ENCODE assay signal across 10 cellular contexts in the genomic region with DNA sequence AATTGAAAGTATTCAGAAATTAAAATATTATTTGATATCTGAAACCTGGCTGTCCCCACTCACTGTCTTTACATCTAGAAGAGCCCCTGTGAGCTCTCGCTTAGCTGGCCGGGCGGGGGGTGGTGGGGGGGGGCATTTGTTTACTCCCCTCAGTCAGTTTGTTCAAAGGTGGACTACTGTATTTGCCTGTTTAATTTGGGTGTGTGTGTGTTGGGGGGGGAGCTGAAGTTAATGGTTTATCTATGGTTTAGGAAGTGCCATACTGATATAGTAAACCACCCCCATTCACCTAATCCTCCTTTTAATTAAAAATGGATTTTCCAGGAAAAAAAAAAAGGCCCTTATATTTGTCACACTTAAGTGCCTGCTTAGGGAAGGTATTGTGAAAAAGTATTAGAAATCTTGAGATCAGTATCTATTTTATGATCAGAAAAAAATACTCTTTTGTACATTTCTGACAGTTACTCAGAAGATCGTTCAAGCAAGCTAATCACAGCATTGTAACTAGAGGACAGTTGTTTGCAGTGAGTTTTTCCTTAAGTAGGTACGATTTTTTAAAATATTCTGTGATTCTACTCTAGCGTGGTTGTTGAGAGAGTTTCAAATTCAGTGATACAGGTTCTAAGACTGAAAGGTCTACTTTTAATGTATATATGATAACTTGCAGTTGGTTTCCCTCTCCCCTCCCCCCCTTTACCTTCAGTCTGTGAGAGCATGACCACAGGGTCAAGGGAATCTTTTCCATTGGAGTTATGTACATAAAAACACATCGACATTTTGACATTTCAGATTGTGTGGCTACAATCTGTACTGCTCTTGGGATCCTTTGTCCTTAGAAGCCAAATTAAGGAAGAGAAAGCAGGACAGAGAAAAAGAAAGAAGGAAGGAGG. TPM values are rescaled to one million over a fixed set of nuclear protein-coding genes. Genes with fewer than 3 reads are reported as not detected.
A peak's percentile ranks its signal among the peaks of the same experiment; 100 is the strongest.
DNase-seq lines count a peak whose midpoint lies in the region; ATAC-seq and TF ChIP-seq lines count a peak whose summit lies in the region.
"Had no signal": no experiment of that assay in that cellular context is flagged by ENCODE, and none has a peak within 500 bp of the region (broad histone marks: within the 10 kb centered on the region; RNA-seq: fewer than 3 reads in every experiment).

No MANE protein-coding gene starts in this region.

- H3K4me3 ChIP-seq in SK-N-MC (peak overlapping the region; percentile 85), fibroblast of villous mesenchyme (ENCODE audit: low read depth, low read length) (peak overlapping the region; percentile 90), sigmoid colon (peak overlapping the region; percentile 69 to 89 (median 80))

- H3K27me3 ChIP-seq in sigmoid colon = no peaks in the 10 kb centered on the region

- DNase-seq in GM03348 (ENCODE audit: low spot score) (peak; percentile 5), SK-N-MC (ENCODE audit: low read depth, low spot score) (no peak), fibroblast of villous mesenchyme (ENCODE audit: low read depth) (no peak), sigmoid colon (no peak), DMS53 treated with DMSO at 0.1 percent for 48 hours (lab: John Stamatoyannopoulos, UW; ENCODE audit: unreplicated experiment) (no peak), KBM-7 (no peak), amygdala (lab: John Stamatoyannopoulos, UW) (no peak)
- DNase-seq: activated gamma-delta T cell treated with Interleukin-2 at 50 U/mL for 16 hours, naive B cell had no signal

- no peak for TF ChIP-seq POLR2A in sigmoid colon (IDR thresholded peaks at IDR 0.05)

- no peak for ATAC-seq in GM18498 (IDR thresholded peaks at IDR 0.05; ENCODE audit: unreplicated experiment)

- no peak for TF ChIP-seq CTCF in fibroblast of villous mesenchyme (IDR thresholded peaks at IDR 0.05; ENCODE audit: insufficient read depth, low read depth, low read length)
- TF ChIP-seq CTCF in sigmoid colon (IDR thresholded peaks at IDR 0.05) = no peak

- in situ Hi-C loops in KBM-7 (cut with MboI; ENCODE audit: low pct_unique_long_range_greater_than_20kb, low sequenced_read_pairs) = loop anchor here (25.0 kb wide), 1 partner anchor 1077 kb away; no protein-coding TSS in a partner anchor

- WGBS in sigmoid colon, 2 donors = 4 to 12% methylated on average over 7 of the region's 7 CpGs

- H3K9me3 ChIP-seq in SK-N-MC (ENCODE audit: low read depth, low read length) (no peaks in the 10 kb centered on the region), sigmoid colon (no peaks in the 10 kb centered on the region)

- peaks cover 0 to 48% (median 33%) of the 10 kb centered on the region in 4 donors for H3K4me1 ChIP-seq in sigmoid colon

- intact Hi-C loops in sigmoid colon (cut with DNase I) = loop anchor here (10.0 kb wide), 1 partner anchor 1494 kb away; no protein-coding TSS in a partner anchor

- TF ChIP-seq EP300 in sigmoid colon (IDR thresholded peaks at IDR 0.05) = no peak

- peak overlapping the region; percentile 80 for H3K9ac ChIP-seq in SK-N-MC (ENCODE audit: insufficient read length)

- H3K36me3 ChIP-seq in SK-N-MC (ENCODE audit: insufficient read depth, low read length) = peaks cover 39% of the 10 kb centered on the region
- peaks cover 0 to 13% (median 3%) of the 10 kb centered on the region in 4 donors for H3K36me3 ChIP-seq in sigmoid colon

- H3K27ac ChIP-seq in SK-N-MC (peak overlapping the region; percentile 86), sigmoid colon (peak overlapping the region; percentile 92 to 97 (median 94))

RNA-seq across cellular contexts. Expression of a gene that starts 8.5 kb away (rescaled TPM):
- total RNA-seq in fibroblast of villous mesenchyme (73.1 and 96.3 TPM in 2 replicates), sigmoid colon (10 to 100 TPM; 24.0 to 47.9 (median 31.0) TPM)
- polyA plus RNA-seq in sigmoid colon = 10 to 100 TPM; 12.6 to 20.0 (median 12.9) TPM
